27 cellular contexts compared by ENCODE assay signal in the genomic region with DNA sequence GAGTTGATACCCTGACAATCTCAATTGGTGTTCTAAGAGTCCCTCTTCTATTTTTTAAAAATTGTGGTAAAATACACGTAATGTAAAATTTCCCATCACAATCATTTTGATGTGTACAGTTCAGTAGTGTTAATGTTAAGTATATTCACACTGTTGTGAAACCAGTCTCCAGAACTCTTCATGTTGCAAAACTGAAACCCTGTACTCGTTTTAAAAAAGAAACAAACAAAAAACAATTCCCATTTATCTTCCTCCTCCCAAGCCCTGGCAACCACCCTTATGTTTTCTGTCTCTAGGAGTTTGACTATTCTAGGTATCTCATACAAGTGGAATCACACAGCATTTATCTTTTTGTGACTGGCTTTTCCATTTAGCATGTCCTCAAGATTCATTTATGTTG. TPM values are rescaled to one million over a fixed set of nuclear protein-coding genes. Genes with fewer than 3 reads are reported as not detected.
DNase-seq lines count a peak whose midpoint lies in the region; ATAC-seq and TF ChIP-seq lines count a peak whose summit lies in the region.
"Had no signal": no experiment of that assay in that cellular context is flagged by ENCODE, and none has a peak within 500 bp of the region (broad histone marks: within the 10 kb centered on the region; RNA-seq: fewer than 3 reads in every experiment).

No MANE protein-coding gene starts in this region.

- no peak for DNase-seq in activated CD8-positive, alpha-beta T cell treated with anti-CD3 and anti-CD28 coated beads for 36 hours
- DNase-seq in activated CD8-positive, alpha-beta T cell treated with anti-CD3 and anti-CD28 coated beads, Interleukin-2, amount 10 ng/mL, durations not matched to agents 7 days and 5 days: no peak
- no peak for DNase-seq in activated T-helper 2 cell treated with anti-CD3 and anti-CD28 coated beads, Interferon-gamma antibody, Interleukin-2, Interleukin-4, amounts not matched to agents 10 μg/mL and 5 μg/mL and 100 μg/mL, durations not matched to agents 14 hours and 24 hours and 36 hours (ENCODE audit: low spot score)
- DNase-seq in fibroblast of pulmonary artery (ENCODE audit: low read depth): peak; percentile 44
- no peak for DNase-seq in sciatic nerve (ENCODE audit: low spot score)
- DNase-seq in putamen (ENCODE audit: low spot score): no peak
- DNase-seq in COLO829 (ENCODE audit: low spot score): no peak
- DNase-seq: activated CD4-positive, alpha-beta T cell treated with anti-CD3 and anti-CD28 coated beads, Interleukin-2, amount 50 U/mL, for 48 hours; activated CD4-positive, CD25-positive, alpha-beta regulatory T cell; activated naive CD4-positive, alpha-beta T cell treated with anti-CD3 and anti-CD28 coated beads, Interleukin-2, amount 10 ng/mL, durations not matched to agents 7 days and 5 days; activated T-cell treated with anti-CD3 and anti-CD28 coated beads, Interleukin-2, amount 50 U/mL, for 4 hours; cortex of kidney; DMS79; GDM1; hypothalamus; left lung; MV-4-11; NCI-H1436 treated with DMSO at 0.1 percent for 48 hours; NCI-H774; nucleus accumbens; RPMI8226; T-helper 1 cell; thyroid gland had no signal

- H3K4me3 Mint-ChIP-seq in activated CD8-positive, alpha-beta T cell treated with anti-CD3 and anti-CD28 coated beads for 36 hours: no peak overlapping the region
- H3K4me3 Mint-ChIP-seq in activated CD8-positive, alpha-beta T cell treated with anti-CD3 and anti-CD28 coated beads, Interleukin-2, amount 10 ng/mL, durations not matched to agents 7 days and 5 days: no peak overlapping the region
- no peak overlapping the region for H3K4me3 Mint-ChIP-seq in activated T-helper 2 cell treated with anti-CD3 and anti-CD28 coated beads, Interferon-gamma antibody, Interleukin-2, Interleukin-4, amounts not matched to agents 10 μg/mL and 5 μg/mL and 100 μg/mL, durations not matched to agents 14 hours and 24 hours and 36 hours (ENCODE audit: low read depth)
- H3K4me3 Mint-ChIP-seq: activated naive CD4-positive, alpha-beta T cell treated with anti-CD3 and anti-CD28 coated beads, Interleukin-2, amount 10 ng/mL, durations not matched to agents 7 days and 5 days; activated T-cell treated with anti-CD3 and anti-CD28 coated beads, Interleukin-2, amount 50 U/mL, for 4 hours; stimulated activated naive CD8-positive, alpha-beta T cell treated with anti-CD3 and anti-CD28 coated beads, Interleukin-15, Interleukin-2, amounts not matched to agents 100 ng/mL and 50 ng/mL, for 24 hours had no signal

- no peaks in the 10 kb centered on the region for H3K27me3 Mint-ChIP-seq in activated CD8-positive, alpha-beta T cell treated with anti-CD3 and anti-CD28 coated beads for 36 hours
- no peaks in the 10 kb centered on the region for H3K27me3 Mint-ChIP-seq in activated CD8-positive, alpha-beta T cell treated with anti-CD3 and anti-CD28 coated beads, Interleukin-2, amount 10 ng/mL, durations not matched to agents 7 days and 5 days (ENCODE audit: low read depth)
- H3K27me3 Mint-ChIP-seq in activated T-helper 2 cell treated with anti-CD3 and anti-CD28 coated beads, Interferon-gamma antibody, Interleukin-2, Interleukin-4, amounts not matched to agents 10 μg/mL and 5 μg/mL and 100 μg/mL, durations not matched to agents 14 hours and 24 hours and 36 hours (ENCODE audit: low read depth): no peaks in the 10 kb centered on the region
- H3K27me3 Mint-ChIP-seq: activated naive CD4-positive, alpha-beta T cell treated with anti-CD3 and anti-CD28 coated beads, Interleukin-2, amount 10 ng/mL, durations not matched to agents 7 days and 5 days; stimulated activated naive CD8-positive, alpha-beta T cell treated with anti-CD3 and anti-CD28 coated beads, Interleukin-15, Interleukin-2, amounts not matched to agents 100 ng/mL and 50 ng/mL, for 24 hours had no signal

- peaks cover 47% of the 10 kb centered on the region for H3K36me3 Mint-ChIP-seq in activated CD8-positive, alpha-beta T cell treated with anti-CD3 and anti-CD28 coated beads for 36 hours (ENCODE audit: low read depth)
- H3K36me3 Mint-ChIP-seq in activated CD8-positive, alpha-beta T cell treated with anti-CD3 and anti-CD28 coated beads, Interleukin-2, amount 10 ng/mL, durations not matched to agents 7 days and 5 days (ENCODE audit: low read depth): peaks cover 66% of the 10 kb centered on the region
- peaks cover 55% of the 10 kb centered on the region for H3K36me3 Mint-ChIP-seq in activated T-helper 2 cell treated with anti-CD3 and anti-CD28 coated beads, Interferon-gamma antibody, Interleukin-2, Interleukin-4, amounts not matched to agents 10 μg/mL and 5 μg/mL and 100 μg/mL, durations not matched to agents 14 hours and 24 hours and 36 hours (ENCODE audit: low read depth)

- intact Hi-C loops in activated CD8-positive, alpha-beta T cell treated with anti-CD3 and anti-CD28 coated beads for 36 hours (cut with micrococcal nuclease): no loop called here
- intact Hi-C loops in activated T-helper 2 cell treated with anti-CD3 and anti-CD28 coated beads, Interferon-gamma antibody, Interleukin-2, Interleukin-4, amounts not matched to agents 10 μg/mL and 5 μg/mL and 100 μg/mL, durations not matched to agents 14 hours and 24 hours and 36 hours (cut with micrococcal nuclease): no loop called here
- intact Hi-C loops in sciatic nerve (cut with DNase I): no loop called here

- H3K4me3 ChIP-seq in fibroblast of pulmonary artery (replicated peaks; ENCODE audit: low read depth, low read length): no peak overlapping the region
- H3K4me3 ChIP-seq: esophagus muscularis mucosa, left lung, SJSA1, thyroid gland had no signal

- POLR2A ChIA-PET in activated CD8-positive, alpha-beta T cell treated with anti-CD3 and anti-CD28 coated beads for 36 hours (lab: Charles Lee): no interaction called here
- POLR2A ChIA-PET in activated CD8-positive, alpha-beta T cell treated with anti-CD3 and anti-CD28 coated beads, Interleukin-2, amount 10 ng/mL, durations not matched to agents 7 days and 5 days (lab: Charles Lee): no interaction called here

- H3K4me1 Mint-ChIP-seq in activated CD8-positive, alpha-beta T cell treated with anti-CD3 and anti-CD28 coated beads for 36 hours (ENCODE audit: low read depth): peaks cover 46% of the 10 kb centered on the region
- H3K4me1 Mint-ChIP-seq in activated CD8-positive, alpha-beta T cell treated with anti-CD3 and anti-CD28 coated beads, Interleukin-2, amount 10 ng/mL, durations not matched to agents 7 days and 5 days (ENCODE audit: low read depth): peaks cover 18% of the 10 kb centered on the region
- peaks cover 17% of the 10 kb centered on the region for H3K4me1 Mint-ChIP-seq in activated T-helper 2 cell treated with anti-CD3 and anti-CD28 coated beads, Interferon-gamma antibody, Interleukin-2, Interleukin-4, amounts not matched to agents 10 μg/mL and 5 μg/mL and 100 μg/mL, durations not matched to agents 14 hours and 24 hours and 36 hours (ENCODE audit: low read depth)

- no peaks in the 10 kb centered on the region for H3K9me3 Mint-ChIP-seq in activated CD8-positive, alpha-beta T cell treated with anti-CD3 and anti-CD28 coated beads for 36 hours
- no peaks in the 10 kb centered on the region for H3K9me3 Mint-ChIP-seq in activated CD8-positive, alpha-beta T cell treated with anti-CD3 and anti-CD28 coated beads, Interleukin-2, amount 10 ng/mL, durations not matched to agents 7 days and 5 days (ENCODE audit: insufficient read depth)
- no peaks in the 10 kb centered on the region for H3K9me3 Mint-ChIP-seq in activated T-helper 2 cell treated with anti-CD3 and anti-CD28 coated beads, Interferon-gamma antibody, Interleukin-2, Interleukin-4, amounts not matched to agents 10 μg/mL and 5 μg/mL and 100 μg/mL, durations not matched to agents 14 hours and 24 hours and 36 hours
- H3K9me3 Mint-ChIP-seq: activated naive CD4-positive, alpha-beta T cell treated with anti-CD3 and anti-CD28 coated beads, Interleukin-2, amount 10 ng/mL, durations not matched to agents 7 days and 5 days; activated T-cell treated with anti-CD3 and anti-CD28 coated beads, Interleukin-2, amount 50 U/mL, for 4 hours; stimulated activated naive CD8-positive, alpha-beta T cell treated with anti-CD3 and anti-CD28 coated beads, Interleukin-15, Interleukin-2, amounts not matched to agents 100 ng/mL and 50 ng/mL, for 24 hours had no signal

- no peak for TF ChIP-seq CTCF in activated CD8-positive, alpha-beta T cell treated with anti-CD3 and anti-CD28 coated beads for 36 hours (IDR thresholded peaks at IDR 0.05)
- TF ChIP-seq CTCF in fibroblast of pulmonary artery (IDR thresholded peaks at IDR 0.05; ENCODE audit: low read length, missing control alignments): no peak

- peak overlapping the region; percentile 21 for H3K27ac Mint-ChIP-seq in activated CD8-positive, alpha-beta T cell treated with anti-CD3 and anti-CD28 coated beads for 36 hours
- no peak overlapping the region for H3K27ac Mint-ChIP-seq in activated CD8-positive, alpha-beta T cell treated with anti-CD3 and anti-CD28 coated beads, Interleukin-2, amount 10 ng/mL, durations not matched to agents 7 days and 5 days
- peak overlapping the region; percentile 21 for H3K27ac Mint-ChIP-seq in activated T-helper 2 cell treated with anti-CD3 and anti-CD28 coated beads, Interferon-gamma antibody, Interleukin-2, Interleukin-4, amounts not matched to agents 10 μg/mL and 5 μg/mL and 100 μg/mL, durations not matched to agents 14 hours and 24 hours and 36 hours
- H3K27ac Mint-ChIP-seq: activated naive CD4-positive, alpha-beta T cell treated with anti-CD3 and anti-CD28 coated beads, Interleukin-2, amount 10 ng/mL, durations not matched to agents 7 days and 5 days; stimulated activated naive CD8-positive, alpha-beta T cell treated with anti-CD3 and anti-CD28 coated beads, Interleukin-15, Interleukin-2, amounts not matched to agents 100 ng/mL and 50 ng/mL, for 24 hours had no signal

- ATAC-seq in activated CD8-positive, alpha-beta T cell treated with anti-CD3 and anti-CD28 coated beads for 36 hours: no peak
- ATAC-seq in activated CD8-positive, alpha-beta T cell treated with anti-CD3 and anti-CD28 coated beads, Interleukin-2, amount 10 ng/mL, durations not matched to agents 7 days and 5 days: no peak
- peak; percentile 16 for ATAC-seq in sciatic nerve
- no peak for ATAC-seq in GM18873 (IDR thresholded peaks at IDR 0.05; ENCODE audit: low FRiP score, unreplicated experiment)
- ATAC-seq: activated T-cell treated with anti-CD3 and anti-CD28 coated beads, Interleukin-2, amount 50 U/mL, for 4 hours; left lung had no signal

- CTCF ChIA-PET in activated CD8-positive, alpha-beta T cell treated with anti-CD3 and anti-CD28 coated beads for 36 hours (lab: Charles Lee): no interaction called here
- CTCF ChIA-PET in activated CD8-positive, alpha-beta T cell treated with anti-CD3 and anti-CD28 coated beads, Interleukin-2, amount 10 ng/mL, durations not matched to agents 7 days and 5 days (lab: Charles Lee): interaction anchor here (0.9 kb wide), 1 partner anchor 134 kb away, joined by 3 read pairs; the partner anchor contains the start of gene WDR73

RNA-seq across cellular contexts. Expression of gene ALPK3, which starts 28.7 kb away (rescaled TPM):
- total RNA-seq in activated CD8-positive, alpha-beta T cell treated with anti-CD3 and anti-CD28 coated beads for 36 hours: under 1 TPM; 0.04 to 0.16 TPM
- total RNA-seq in activated CD8-positive, alpha-beta T cell treated with anti-CD3 and anti-CD28 coated beads, Interleukin-2, amount 10 ng/mL, durations not matched to agents 7 days and 5 days: under 1 TPM; 0.18 to 0.24 TPM
- 0.34 TPM in 2 replicates for total RNA-seq in activated T-helper 2 cell treated with anti-CD3 and anti-CD28 coated beads, Interferon-gamma antibody, Interleukin-2, Interleukin-4, amounts not matched to agents 10 μg/mL and 5 μg/mL and 100 μg/mL, durations not matched to agents 14 hours and 24 hours and 36 hours
- 7.2 TPM for total RNA-seq in sciatic nerve

RNA-seq across cellular contexts. Expression of gene ZNF592, which starts 40.1 kb away (rescaled TPM):
- total RNA-seq in activated CD8-positive, alpha-beta T cell treated with anti-CD3 and anti-CD28 coated beads for 36 hours: 10 to 100 TPM; 18.1 to 18.3 TPM
- total RNA-seq in activated CD8-positive, alpha-beta T cell treated with anti-CD3 and anti-CD28 coated beads, Interleukin-2, amount 10 ng/mL, durations not matched to agents 7 days and 5 days: 10 to 100 TPM; 36.5 to 36.6 TPM
- 29.3 and 31.3 TPM in 2 replicates for total RNA-seq in activated T-helper 2 cell treated with anti-CD3 and anti-CD28 coated beads, Interferon-gamma antibody, Interleukin-2, Interleukin-4, amounts not matched to agents 10 μg/mL and 5 μg/mL and 100 μg/mL, durations not matched to agents 14 hours and 24 hours and 36 hours
- 34.8 TPM for total RNA-seq in sciatic nerve
